ENCODE assay signal across 29 cellular contexts in the genomic region with DNA sequence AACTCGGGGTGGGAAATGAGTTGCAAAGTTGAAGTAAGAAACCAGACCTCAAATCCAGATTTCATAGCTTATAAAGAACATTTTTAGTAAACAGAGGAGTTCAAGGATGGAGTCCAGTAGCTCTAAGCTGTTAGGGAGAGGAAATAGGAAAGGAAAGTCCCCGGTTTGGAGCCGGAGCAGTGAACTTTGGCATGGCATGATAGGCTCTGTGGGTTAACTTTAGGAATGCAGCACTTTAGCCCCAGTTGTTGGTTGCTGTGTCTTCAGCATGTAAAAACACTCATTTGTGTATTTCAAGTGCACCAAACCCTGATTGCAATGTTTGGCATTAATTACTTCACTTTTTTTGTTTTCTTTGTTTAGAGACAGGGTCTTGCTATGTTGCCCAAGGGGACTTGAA.
"Had no signal": no experiment of that assay in that cellular context is flagged by ENCODE, and none has a peak within 500 bp of the region (broad histone marks: within the 10 kb centered on the region; RNA-seq: fewer than 3 reads in every experiment).

No MANE protein-coding gene starts in this region.

- H3K4me1 ChIP-seq: body of pancreas, breast epithelium, SJCRH30 had no signal

- H3K27ac ChIP-seq: adrenal gland, body of pancreas, breast epithelium, KMS-11, SJCRH30, SK-N-MC had no signal

- H3K27me3 ChIP-seq: adrenal gland, body of pancreas, breast epithelium, SJCRH30 had no signal

- H3K4me3 ChIP-seq: adrenal gland, body of pancreas, breast epithelium, SJCRH30, SK-N-MC had no signal

- H3K9ac ChIP-seq: KMS-11 had no signal

- H3K36me3 ChIP-seq: adrenal gland, breast epithelium, SJCRH30 had no signal

- H3K9me3 ChIP-seq: adrenal gland, body of pancreas, breast epithelium, SJCRH30 had no signal

- H3K4me3 Mint-ChIP-seq: activated CD4-positive, alpha-beta T cell treated with anti-CD3 and anti-CD28 coated beads, Interleukin-2, amount 10 ng/mL, durations not matched to agents 7 days and 5 days; activated CD8-positive, alpha-beta T cell treated with anti-CD3 and anti-CD28 coated beads, Interleukin-2, amount 10 ng/mL, durations not matched to agents 7 days and 5 days; activated naive CD4-positive, alpha-beta T cell treated with anti-CD3 and anti-CD28 coated beads, Interleukin-2, amount 10 ng/mL, durations not matched to agents 7 days and 5 days; activated T-cell treated with anti-CD3 and anti-CD28 coated beads, Interleukin-2, amount 50 U/mL, for 24 hours; T-helper 2 cell treated with Interferon-gamma antibody and Interleukin-4, amounts not matched to agents 5 μg/mL and 100 μg/mL, for 36 hours had no signal

- DNase-seq: activated CD4-positive, alpha-beta T cell treated with anti-CD3 and anti-CD28 coated beads, Interleukin-2, amount 10 ng/mL, durations not matched to agents 7 days and 5 days; activated CD4-positive, alpha-beta T cell treated with anti-CD3 and anti-CD28 coated beads, Interleukin-2, amount 50 U/mL, for 48 hours; activated CD8-positive, alpha-beta T cell treated with anti-CD3 and anti-CD28 coated beads, Interleukin-2, amount 10 ng/mL, durations not matched to agents 7 days and 5 days; activated gamma-delta T cell treated with Interleukin-2 at 50 U/mL for 16 hours; activated naive CD4-positive, alpha-beta T cell treated with anti-CD3 and anti-CD28 coated beads, Interleukin-2, amount 10 ng/mL, durations not matched to agents 7 days and 5 days; activated T-cell treated with anti-CD3 and anti-CD28 coated beads, Interleukin-2, amount 50 U/mL, for 24 hours; adrenal gland; body of pancreas; MM.1S; MV-4-11; NCI-H1092 treated with DMSO at 0.1 percent for 48 hours; NCI-H1417; NCI-H146; NCI-H187; NCI-H2029 treated with DMSO at 0.1 percent for 48 hours; NCI-H2171 treated with DMSO at 0.1 percent for 48 hours; NCI-H2227 treated with DMSO at 0.1 percent for 48 hours; NCI-H446 treated with DMSO at 0.1 percent for 48 hours; NCI-H524; NCI-H69; SHP77; SJCRH30 had no signal

- H3K27me3 Mint-ChIP-seq: activated CD4-positive, alpha-beta T cell treated with anti-CD3 and anti-CD28 coated beads, Interleukin-2, amount 10 ng/mL, durations not matched to agents 7 days and 5 days; activated naive CD4-positive, alpha-beta T cell treated with anti-CD3 and anti-CD28 coated beads, Interleukin-2, amount 10 ng/mL, durations not matched to agents 7 days and 5 days; activated T-cell treated with anti-CD3 and anti-CD28 coated beads, Interleukin-2, amount 50 U/mL, for 24 hours had no signal

- H3K4me2 ChIP-seq: KMS-11 had no signal

- ATAC-seq: activated CD8-positive, alpha-beta T cell treated with anti-CD3 and anti-CD28 coated beads, Interleukin-2, amount 10 ng/mL, durations not matched to agents 7 days and 5 days; body of pancreas; Panc1 had no signal

- H3K27ac Mint-ChIP-seq: activated CD4-positive, alpha-beta T cell treated with anti-CD3 and anti-CD28 coated beads, Interleukin-2, amount 10 ng/mL, durations not matched to agents 7 days and 5 days; activated CD8-positive, alpha-beta T cell treated with anti-CD3 and anti-CD28 coated beads, Interleukin-2, amount 10 ng/mL, durations not matched to agents 7 days and 5 days; activated naive CD4-positive, alpha-beta T cell treated with anti-CD3 and anti-CD28 coated beads, Interleukin-2, amount 10 ng/mL, durations not matched to agents 7 days and 5 days; activated T-cell treated with anti-CD3 and anti-CD28 coated beads, Interleukin-2, amount 50 U/mL, for 24 hours; T-helper 2 cell treated with Interferon-gamma antibody and Interleukin-4, amounts not matched to agents 5 μg/mL and 100 μg/mL, for 36 hours had no signal

- FAIRE-seq: astrocyte, TTC549 had no signal
